In the genomic region with DNA sequence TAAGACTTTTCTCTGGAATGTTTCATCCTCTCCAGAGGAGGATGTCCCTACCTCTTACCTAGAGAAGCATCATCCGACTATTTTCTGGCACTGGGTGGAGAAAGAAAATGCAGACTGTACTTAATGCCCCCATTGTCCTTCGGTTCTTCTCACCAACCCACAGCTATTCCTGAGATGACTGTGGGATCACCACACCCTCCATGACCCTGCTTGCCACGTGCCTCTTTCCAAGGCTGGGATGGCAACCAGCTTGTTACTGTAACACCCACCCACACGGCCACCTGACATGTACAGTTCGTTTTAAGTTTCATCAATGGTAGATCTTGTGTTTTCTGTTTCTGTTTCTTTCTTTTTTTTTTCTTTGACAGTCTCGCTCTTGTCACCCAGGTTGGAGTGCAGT, we compare ENCODE assay signal across 25 cellular contexts.
"Had no signal": no experiment of that assay in that cellular context is flagged by ENCODE, and none has a peak within 500 bp of the region (broad histone marks: within the 10 kb centered on the region; RNA-seq: fewer than 3 reads in every experiment).

No MANE protein-coding gene starts in this region.

- H3K27ac ChIP-seq: esophagus muscularis mucosa, foreskin keratinocyte, gastroesophageal sphincter, heart left ventricle, hepatocyte, neural progenitor cell, parathyroid adenoma, right atrium auricular region, stomach, thyroid gland, vagina had no signal

- DNase-seq: dermis blood vessel endothelial cell; effector memory CD4-positive, alpha-beta T cell; foreskin keratinocyte; heart left ventricle; kidney; mesenchymal stem cell; mucosa of descending colon; naive thymus-derived CD4-positive, alpha-beta T cell; stimulated activated CD4-positive, alpha-beta T cell treated with anti-CD3 and anti-CD28 coated beads, Interleukin-2, amount 100 ng/mL, for 24 hours; stimulated activated CD4-positive, alpha-beta T cell treated with anti-CD3 and anti-CD28 coated beads, Interleukin-4, amount 100 ng/mL, for 24 hours; stimulated activated naive CD4-positive, alpha-beta T cell treated with Interleukin-2 at 50 U/mL for 16 hours; stomach; thyroid gland; trophoblast cell had no signal

- H3K79me2 ChIP-seq: hepatocyte, parathyroid adenoma had no signal

- H3K36me3 ChIP-seq: esophagus muscularis mucosa, gastroesophageal sphincter, heart left ventricle, neural progenitor cell, right atrium auricular region, stomach, thyroid gland, vagina had no signal

- H3K9ac ChIP-seq: neural progenitor cell, parathyroid adenoma had no signal

- H2AFZ ChIP-seq: hepatocyte, neural progenitor cell, parathyroid adenoma had no signal

- H3K4me3 ChIP-seq: esophagus muscularis mucosa, gastroesophageal sphincter, heart left ventricle, hepatocyte, lung, mucosa of descending colon, neural progenitor cell, right atrium auricular region, stomach, thyroid gland, vagina had no signal

- H3K9me3 ChIP-seq: esophagus muscularis mucosa, gastroesophageal sphincter, heart left ventricle, mucosa of descending colon, right atrium auricular region, stomach, thyroid gland, vagina had no signal

- H3K4me2 ChIP-seq: hepatocyte, neural progenitor cell had no signal

- H3K4me1 ChIP-seq: esophagus muscularis mucosa, gastroesophageal sphincter, heart left ventricle, parathyroid adenoma, right atrium auricular region, stomach, thyroid gland had no signal

- H3K27me3 ChIP-seq: esophagus muscularis mucosa, foreskin keratinocyte, heart left ventricle, hepatocyte, neural progenitor cell, right atrium auricular region, stomach, thyroid gland, vagina had no signal

- ATAC-seq: foreskin keratinocyte; gastroesophageal sphincter; heart left ventricle; left lobe of liver; mucosa of descending colon; naive thymus-derived CD4-positive, alpha-beta T cell; sciatic nerve; stimulated activated effector memory CD8-positive, alpha-beta T cell treated with anti-CD3 and anti-CD28 coated beads, Interleukin-12 subunit alpha, Interleukin-12 subunit beta, amount 100 ng/mL, for 72 hours had no signal
